In genomic region chr5:140342287-140342686, GRCh38 we compare ENCODE assay signal across 11 cellular contexts. TPM values are rescaled to one million over a fixed set of nuclear protein-coding genes. Genes with fewer than 3 reads are reported as not detected.
DNase-seq lines count a peak whose midpoint lies in the region; ATAC-seq and TF ChIP-seq lines count a peak whose summit lies in the region.
"Had no signal": no experiment of that assay in that cellular context is flagged by ENCODE, and none has a peak within 500 bp of the region (broad histone marks: within the 10 kb centered on the region; RNA-seq: fewer than 3 reads in every experiment).

No MANE protein-coding gene starts in this region.

- H3K27me3 Mint-ChIP-seq in activated CD4-positive, alpha-beta T cell treated with anti-CD3 and anti-CD28 coated beads for 36 hours = peaks cover 2% of the 10 kb centered on the region
- H3K27me3 Mint-ChIP-seq in stimulated activated naive CD8-positive, alpha-beta T cell treated with anti-CD3 and anti-CD28 coated beads, Interleukin-15, amount 100 ng/mL, for 72 hours = peaks cover 10% of the 10 kb centered on the region
- H3K27me3 Mint-ChIP-seq in progenitor cell of endocrine pancreas = peaks cover 25% of the 10 kb centered on the region

- peak; percentile 42 for ATAC-seq in activated CD4-positive, alpha-beta T cell treated with anti-CD3 and anti-CD28 coated beads for 36 hours
- peak; percentile 49 for ATAC-seq in stimulated activated naive CD8-positive, alpha-beta T cell treated with anti-CD3 and anti-CD28 coated beads, Interleukin-15, amount 100 ng/mL, for 72 hours
- no peak for ATAC-seq in GM19395 (IDR thresholded peaks at IDR 0.05; ENCODE audit: unreplicated experiment)
- ATAC-seq: A549, body of pancreas had no signal

- TF ChIP-seq CTCF in dorsolateral prefrontal cortex (IDR thresholded peaks at IDR 0.05 in 54 of 56, conservative IDR thresholded peaks at IDR 0.05 in 2 of 56; ENCODE audit: low read depth in 1 of 56, partially characterized antibody in 56 of 56) = no peak
- no peak for TF ChIP-seq CTCF in progenitor cell of endocrine pancreas (IDR thresholded peaks at IDR 0.05; ENCODE audit: unreplicated experiment)

- CTCF ChIA-PET in activated CD4-positive, alpha-beta T cell treated with anti-CD3 and anti-CD28 coated beads for 36 hours (lab: Charles Lee) = interaction anchor here (0.9 to 16.4 kb wide), 4 partner anchors 10 to 97 kb away, joined by 3 to 616 read pairs (median 26); no protein-coding TSS in a partner anchor

- no peaks in the 10 kb centered on the region for H3K27me3 ChIP-seq in dorsolateral prefrontal cortex
- H3K27me3 ChIP-seq: body of pancreas, SJSA1 had no signal

- POLR2A ChIA-PET in activated CD4-positive, alpha-beta T cell treated with anti-CD3 and anti-CD28 coated beads for 36 hours (lab: Charles Lee) = no interaction called here

- peak overlapping the region; percentile 75 for H3K4me3 Mint-ChIP-seq in activated CD4-positive, alpha-beta T cell treated with anti-CD3 and anti-CD28 coated beads for 36 hours
- H3K4me3 Mint-ChIP-seq in stimulated activated naive CD8-positive, alpha-beta T cell treated with anti-CD3 and anti-CD28 coated beads, Interleukin-15, amount 100 ng/mL, for 72 hours = peak overlapping the region; percentile 75 to 87
- H3K4me3 Mint-ChIP-seq in progenitor cell of endocrine pancreas (ENCODE audit: low read depth) = no peak overlapping the region

- no peaks in the 10 kb centered on the region for H3K9me3 Mint-ChIP-seq in activated CD4-positive, alpha-beta T cell treated with anti-CD3 and anti-CD28 coated beads for 36 hours (ENCODE audit: low read depth)
- no peaks in the 10 kb centered on the region for H3K9me3 Mint-ChIP-seq in stimulated activated naive CD8-positive, alpha-beta T cell treated with anti-CD3 and anti-CD28 coated beads, Interleukin-15, amount 100 ng/mL, for 72 hours
- H3K9me3 Mint-ChIP-seq in progenitor cell of endocrine pancreas (ENCODE audit: low read depth) = no peaks in the 10 kb centered on the region

- intact Hi-C loops in activated CD4-positive, alpha-beta T cell treated with anti-CD3 and anti-CD28 coated beads for 36 hours (cut with DNase I, micrococcal nuclease) = loop anchor here (2.0 to 5.0 kb wide), 2 partner anchors 39 to 235 kb away; partner anchors contain the start of gene PFDN1 (in 1 of the 2)
- intact Hi-C loops in dorsolateral prefrontal cortex (cut with DNase I) = loop anchor here (5.0 kb wide), 2 partner anchors 40 to 80 kb away; partner anchors contain the start of gene PFDN1 (in 1 of the 2)

- H3K27ac ChIP-seq in dorsolateral prefrontal cortex = peak overlapping the region; percentile 3 to 93 (median 81)
- H3K27ac ChIP-seq: A549, SJSA1 had no signal

- H3K4me3 ChIP-seq in dorsolateral prefrontal cortex = peak overlapping the region in 9 of 59 donors; percentile 0 to 38 (median 28)
- H3K4me3 ChIP-seq: A549, body of pancreas, SJSA1 had no signal

- peaks cover 26% of the 10 kb centered on the region for H3K36me3 Mint-ChIP-seq in activated CD4-positive, alpha-beta T cell treated with anti-CD3 and anti-CD28 coated beads for 36 hours (ENCODE audit: low read depth)
- no peaks in the 10 kb centered on the region for H3K36me3 Mint-ChIP-seq in progenitor cell of endocrine pancreas (ENCODE audit: insufficient read depth)

- H3K27ac Mint-ChIP-seq in activated CD4-positive, alpha-beta T cell treated with anti-CD3 and anti-CD28 coated beads for 36 hours = peak overlapping the region; percentile 97
- H3K27ac Mint-ChIP-seq in stimulated activated naive CD8-positive, alpha-beta T cell treated with anti-CD3 and anti-CD28 coated beads, Interleukin-15, amount 100 ng/mL, for 72 hours = peak overlapping the region; percentile 92 to 97
- H3K27ac Mint-ChIP-seq in progenitor cell of endocrine pancreas = no peak overlapping the region

- peaks cover 52% of the 10 kb centered on the region for H3K4me1 Mint-ChIP-seq in activated CD4-positive, alpha-beta T cell treated with anti-CD3 and anti-CD28 coated beads for 36 hours
- H3K4me1 Mint-ChIP-seq in stimulated activated naive CD8-positive, alpha-beta T cell treated with anti-CD3 and anti-CD28 coated beads, Interleukin-15, amount 100 ng/mL, for 72 hours = peaks cover 68% of the 10 kb centered on the region
- H3K4me1 Mint-ChIP-seq in progenitor cell of endocrine pancreas (ENCODE audit: low read depth) = peaks cover 5% of the 10 kb centered on the region

- DNase-seq in activated CD4-positive, alpha-beta T cell treated with anti-CD3 and anti-CD28 coated beads for 36 hours = peak; percentile 68
- no peak for DNase-seq in activated CD4-positive, alpha-beta T cell treated with anti-CD3 and anti-CD28 coated beads for 1 hour
- peak; percentile 19 for DNase-seq in RPMI8226
- DNase-seq in dorsolateral prefrontal cortex = peak in 1 of 10 donors; percentile 26
- peak in 1 of 2 donors; percentile 65 for DNase-seq in stimulated activated naive CD8-positive, alpha-beta T cell treated with anti-CD3 and anti-CD28 coated beads, Interleukin-15, amount 100 ng/mL, for 72 hours
- DNase-seq in progenitor cell of endocrine pancreas (ENCODE audit: low spot score, unreplicated experiment) = no peak
- no peak for DNase-seq in cortex of kidney (lab: John Stamatoyannopoulos, UW)

RNA-seq across cellular contexts. Expression of gene HBEGF, which starts 4.1 kb away (rescaled TPM):
- 10 to 100 TPM; 11.8 to 12.5 TPM for total RNA-seq in activated CD4-positive, alpha-beta T cell treated with anti-CD3 and anti-CD28 coated beads for 36 hours
- total RNA-seq in dorsolateral prefrontal cortex = 10 to 100 TPM in 46 of 120 experiments, 1 to 10 TPM in 74; 5.3 to 27.6 (median 9.3) TPM
- 0.84 and 1.3 TPM in 2 replicates for total RNA-seq in progenitor cell of endocrine pancreas

RNA-seq across cellular contexts. Expression of gene SLC4A9, which starts 17.7 kb away (rescaled TPM):
- total RNA-seq in activated CD4-positive, alpha-beta T cell treated with anti-CD3 and anti-CD28 coated beads for 36 hours = under 1 TPM; 0.21 to 0.73 TPM
- total RNA-seq in dorsolateral prefrontal cortex (1 to 10 TPM in 89 of 120 experiments, under 1 TPM in 31; 0.28 to 4.5 (median 1.6) TPM), progenitor cell of endocrine pancreas (0.31 and 0.58 TPM in 2 replicates)
- total RNA-seq: body of pancreas, SJSA1 had no signal

RNA-seq across cellular contexts. Expression of gene PFDN1, which starts 39.4 kb away (rescaled TPM):
- total RNA-seq in activated CD4-positive, alpha-beta T cell treated with anti-CD3 and anti-CD28 coated beads for 36 hours = 10 to 100 TPM; 52.6 to 63.2 TPM
- 10 to 100 TPM; 43.9 to 80.3 (median 64.1) TPM for total RNA-seq in dorsolateral prefrontal cortex
- total RNA-seq in progenitor cell of endocrine pancreas = 63.4 and 65.1 TPM in 2 replicates

RNA-seq across cellular contexts. Expression of gene ANKHD1, which starts 59.3 kb away (rescaled TPM):
- total RNA-seq in activated CD4-positive, alpha-beta T cell treated with anti-CD3 and anti-CD28 coated beads for 36 hours = 10 to 100 TPM; 77.1 to 93.5 TPM
- total RNA-seq in dorsolateral prefrontal cortex = 100 to 1,000 TPM in 115 of 120 experiments, 10 to 100 TPM in 5; 85.6 to 158 (median 124) TPM
- 115 and 117 TPM in 2 replicates for total RNA-seq in progenitor cell of endocrine pancreas

Comparison
In these comparisons a context has a peak if more than half of its experiments do, and no peak if none do; other contexts are left out.
1. DNase-seq: peak in activated CD4-positive, alpha-beta T cell treated with anti-CD3 and anti-CD28 coated beads for 36 hours (single experiment) and RPMI8226 (single experiment); none in activated CD4-positive, alpha-beta T cell treated with anti-CD3 and anti-CD28 coated beads for 1 hour (single experiment), progenitor cell of endocrine pancreas (single experiment) and cortex of kidney (single experiment).